2 cellular contexts compared by ENCODE assay signal in genomic region chr6:134904731-134905130, GRCh38. TPM values are rescaled to one million over a fixed set of nuclear protein-coding genes. Genes with fewer than 3 reads are reported as not detected.
"Had no signal": no experiment of that assay in that cellular context is flagged by ENCODE, and none has a peak within 500 bp of the region (broad histone marks: within the 10 kb centered on the region; RNA-seq: fewer than 3 reads in every experiment).

No MANE protein-coding gene starts in this region.

RNA-seq across cellular contexts. Expression of gene ALDH8A1, which starts 45.2 kb away (rescaled TPM):
- total RNA-seq: M059J, NCI-H460 had no signal
